ENCODE assay signal across 9 cellular contexts in the genomic region with DNA sequence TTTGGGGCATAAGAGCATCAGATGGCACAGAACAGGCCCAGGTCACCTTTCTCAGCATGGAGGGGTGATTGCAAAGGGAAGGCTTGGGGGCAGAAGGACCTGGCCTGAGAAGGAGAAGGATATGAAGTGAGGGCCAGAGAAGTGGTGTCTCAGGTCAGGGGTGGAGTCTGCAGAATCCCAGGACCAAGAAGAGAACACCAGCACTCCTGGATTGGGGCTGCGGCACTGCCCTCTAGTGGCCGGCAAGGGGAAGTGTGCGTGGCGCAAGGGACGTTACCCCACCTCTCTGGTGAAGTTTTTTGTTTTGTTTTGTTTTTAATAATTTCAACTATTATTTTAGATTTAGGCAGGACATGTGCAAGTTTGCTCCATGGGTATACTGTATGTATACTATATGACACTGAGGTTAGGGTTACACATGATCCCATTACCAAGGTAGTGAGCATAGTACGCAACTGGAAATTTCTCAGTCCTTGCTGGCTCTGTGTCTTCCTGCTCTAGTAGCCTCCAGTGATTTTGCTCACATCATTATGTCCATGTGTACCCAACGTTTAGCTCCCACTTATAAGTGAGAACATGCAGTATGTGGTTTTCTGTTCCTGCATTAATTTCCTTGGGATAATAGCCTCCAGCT.
A peak's percentile ranks its signal among the peaks of the same experiment; 100 is the strongest.
DNase-seq lines count a peak whose midpoint lies in the region; ATAC-seq, FAIRE-seq and TF ChIP-seq lines count a peak whose summit lies in the region.
"Had no signal": no experiment of that assay in that cellular context is flagged by ENCODE, and none has a peak within 500 bp of the region (broad histone marks: within the 10 kb centered on the region; RNA-seq: fewer than 3 reads in every experiment).

No MANE protein-coding gene starts in this region.

- CTCF ChIA-PET in PC-3 (lab: Charles Lee): no interaction called here

- 0 out of 2 replicates have a peak overlapping the region, but pooled peaks have one; percentile 25 for H2AFZ ChIP-seq in PC-3 (ENCODE audit: low read length)

- no peak overlapping the region for H3K4me3 ChIP-seq in BE2C (ENCODE audit: low read depth, low read length)
- no peak overlapping the region for H3K4me3 ChIP-seq in PC-3 (ENCODE audit: low read length)
- H3K4me3 ChIP-seq: SK-N-MC had no signal

- H3K4me1 ChIP-seq in BE2C (no peaks in the 10 kb centered on the region), PC-3 (ENCODE audit: insufficient read depth, low read length) (no peaks in the 10 kb centered on the region)

- H3K36me3 ChIP-seq in BE2C: no peaks in the 10 kb centered on the region
- H3K36me3 ChIP-seq in PC-3 (ENCODE audit: low read depth, low read length): no peaks in the 10 kb centered on the region

- H3K27ac ChIP-seq in PC-3 (ENCODE audit: low read length): no peak overlapping the region
- H3K27ac ChIP-seq: SK-N-MC had no signal

- FAIRE-seq in GM18507 (lab: Jason Lieb, UNC): peak; percentile 31

- intact Hi-C loops in PC-3 (cut with micrococcal nuclease): loop anchor here (5.0 to 10.0 kb wide), 2 partner anchors 245 to 1777 kb away; no protein-coding TSS in a partner anchor

- ATAC-seq in HG02884 (IDR thresholded peaks at IDR 0.05; ENCODE audit: unreplicated experiment) (peak; percentile 83), PC-3 (peak; percentile 97)

- H3K9me3 ChIP-seq in BE2C (no peaks in the 10 kb centered on the region), PC-3 (ENCODE audit: low read length) (no peaks in the 10 kb centered on the region)

- POLR2A ChIA-PET in PC-3 (lab: Charles Lee; ENCODE audit: unreplicated experiment): no interaction called here

- H3K79me2 ChIP-seq in PC-3 (ENCODE audit: low read length): no peaks in the 10 kb centered on the region

- H3K9ac ChIP-seq in PC-3 (ENCODE audit: low read length): no peak overlapping the region

- no peak overlapping the region for H3K4me2 ChIP-seq in PC-3 (ENCODE audit: low read length)

- DNase-seq in BE2C (peak; percentile 54), GM18507 (ENCODE audit: extremely low spot score, insufficient read length, low read depth) (peak; percentile 5), PC-3 (peak; percentile 60), germinal center (ENCODE audit: low spot score) (peak; percentile 37), HCEC 1CT (no peak), NCI-H2081 (lab: John Stamatoyannopoulos, UW) (no peak), NCI-H187 (lab: John Stamatoyannopoulos, UW) (no peak)

- no peaks in the 10 kb centered on the region for H3K9me2 ChIP-seq in PC-3 (replicated peaks; ENCODE audit: low read length)

- H3F3A ChIP-seq in PC-3 (ENCODE audit: low read length, unreplicated experiment): no peaks in the 10 kb centered on the region

- H4K20me1 ChIP-seq in PC-3 (ENCODE audit: low read length): no peaks in the 10 kb centered on the region

- H3K27me3 ChIP-seq in BE2C (no peaks in the 10 kb centered on the region), PC-3 (ENCODE audit: low read length) (no peaks in the 10 kb centered on the region)

- TF ChIP-seq CTCF in BE2C (IDR thresholded peaks at IDR 0.05; ENCODE audit: low read depth, low read length) (peak; percentile 93), PC-3 (conservative IDR thresholded peaks at IDR 0.05; ENCODE audit: low read depth, low read length) (peak; percentile 94)

- no TSS peak for BruUV-seq in PC-3 (replicated peaks; lab: Mats Ljungman, UMichigan)

Comparison
In these comparisons a context has a peak if more than half of its experiments do, and no peak if none do; other contexts are left out.
1. DNase-seq: peak in BE2C (single experiment), GM18507 (single experiment), PC-3 (single experiment) and germinal center (single experiment); none in HCEC 1CT (single experiment), NCI-H2081 (0 of 2) and NCI-H187 (0 of 2).